ENCODE assay signal across 8 cellular contexts in the genomic region with DNA sequence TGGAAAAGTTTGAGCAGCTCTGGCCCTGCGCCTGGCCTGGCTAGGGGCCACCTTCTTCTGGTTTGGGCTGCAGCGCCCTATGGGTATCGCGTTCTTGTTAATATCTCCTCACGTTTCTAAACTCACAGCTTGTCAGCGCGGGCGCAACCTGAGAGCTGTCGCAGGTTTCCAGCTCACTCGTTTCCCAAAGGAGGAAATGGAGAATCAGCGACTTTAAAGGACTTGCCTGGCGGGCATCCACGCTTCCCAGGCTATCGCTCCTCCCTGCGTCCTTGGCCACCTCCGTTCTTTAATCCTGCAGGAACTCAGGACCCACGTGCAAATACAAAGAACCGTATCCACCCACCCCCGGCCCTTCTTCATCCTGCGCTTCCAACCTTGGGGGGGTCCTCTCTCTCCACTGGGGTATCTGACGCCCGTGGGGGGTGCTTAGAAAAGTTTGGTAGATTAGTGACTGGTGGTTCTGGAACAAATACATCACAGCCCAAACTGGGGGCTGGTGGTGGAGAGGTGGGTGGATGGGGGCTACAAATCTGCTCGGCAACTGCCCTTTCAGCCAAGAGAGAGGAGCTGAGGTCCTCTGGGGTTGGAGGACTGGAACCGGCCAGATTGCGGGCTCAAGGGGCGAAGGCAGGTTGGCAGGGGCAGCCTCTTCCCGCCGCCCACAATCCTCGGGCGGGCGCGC. TPM values are rescaled to one million over a fixed set of nuclear protein-coding genes. Genes with fewer than 3 reads are reported as not detected.
DNase-seq lines count a peak whose midpoint lies in the region; ATAC-seq and TF ChIP-seq lines count a peak whose summit lies in the region.

No MANE protein-coding gene starts in this region.

- H3K4me2 ChIP-seq in IMR-90 (ENCODE audit: low read depth, low read length): peak overlapping the region; percentile 88

- peak overlapping the region; percentile 93 for H3K4me3 Mint-ChIP-seq in T-helper 17 cell
- peak overlapping the region; percentile 91 for H3K4me3 Mint-ChIP-seq in stimulated activated naive CD8-positive, alpha-beta T cell treated with anti-CD3 and anti-CD28 coated beads, Interleukin-15, Interleukin-2, amounts not matched to agents 100 ng/mL and 50 ng/mL, for 24 hours

- H3K14ac ChIP-seq in IMR-90 (replicated peaks; ENCODE audit: low read depth, low read length): peak overlapping the region; percentile 97

- H2BK15ac ChIP-seq in IMR-90 (ENCODE audit: low read depth, low read length): peak overlapping the region; percentile 53; the same call in 1 of the 3 replicates

- TF ChIP-seq POLR2A in IMR-90 (IDR thresholded peaks at IDR 0.05; ENCODE audit: low read depth, low read length) (peak; percentile 69; the same call in 1 of the 2 replicates), lower leg skin (IDR thresholded peaks at IDR 0.05) (no peak)

- H2AK9ac ChIP-seq in IMR-90 (replicated peaks; ENCODE audit: low read depth, low read length, poor library complexity): peak overlapping the region; percentile 78

- H3K56ac ChIP-seq in IMR-90 (ENCODE audit: extremely low read depth, insufficient read depth, low read length): peak overlapping the region; percentile 91

- TF ChIP-seq RAD21 in IMR-90 (IDR thresholded peaks at IDR 0.05; ENCODE audit: low read length): no peak

- H3K9me3 Mint-ChIP-seq in stimulated activated naive CD8-positive, alpha-beta T cell treated with anti-CD3 and anti-CD28 coated beads, Interleukin-15, Interleukin-2, amounts not matched to agents 100 ng/mL and 50 ng/mL, for 24 hours: no peaks in the 10 kb centered on the region

- peak overlapping the region; percentile 94 for H4K91ac ChIP-seq in IMR-90 (ENCODE audit: insufficient read depth, low read depth, low read length)

- H2BK20ac ChIP-seq in IMR-90 (ENCODE audit: low read depth, low read length): peak overlapping the region; percentile 44; the same call in 1 of the 2 replicates

- intact Hi-C loops in IMR-90 (cut with micrococcal nuclease) (loop anchor here (1.0 to 2.0 kb wide), 3 partner anchors 15 to 60 kb away; partner anchors contain the start of gene CEP78), lower leg skin (cut with DNase I; ENCODE audit: low total_unique reads) (no loop called here)

- H3K4me1 Mint-ChIP-seq in T-helper 17 cell: peaks cover 25% of the 10 kb centered on the region
- peaks cover 47% of the 10 kb centered on the region for H3K4me1 Mint-ChIP-seq in stimulated activated naive CD8-positive, alpha-beta T cell treated with anti-CD3 and anti-CD28 coated beads, Interleukin-15, Interleukin-2, amounts not matched to agents 100 ng/mL and 50 ng/mL, for 24 hours (ENCODE audit: low read depth)

- BruUV-seq in IMR-90 (replicated peaks; lab: Mats Ljungman, UMichigan): no TSS peak

- H3K4me1 ChIP-seq in IMR-90 (ENCODE audit: control insufficient read depth, insufficient read depth, low read length): peaks cover 3% of the 10 kb centered on the region; the same call in 1 of the 2 replicates
- peaks cover 8 to 14% of the 10 kb centered on the region in 2 donors for H3K4me1 ChIP-seq in duodenal mucosa (ENCODE audit: control insufficient read depth in 1 of 2, insufficient read depth in 2 of 2, low read length in 2 of 2)

- H2AK5ac ChIP-seq in IMR-90 (ENCODE audit: low read depth, low read length): peak overlapping the region; percentile 48; the same call in 1 of the 2 replicates

- H3K27ac Mint-ChIP-seq in T-helper 17 cell: peak overlapping the region; percentile 79
- peak overlapping the region; percentile 93 for H3K27ac Mint-ChIP-seq in stimulated activated naive CD8-positive, alpha-beta T cell treated with anti-CD3 and anti-CD28 coated beads, Interleukin-15, Interleukin-2, amounts not matched to agents 100 ng/mL and 50 ng/mL, for 24 hours

- CTCF ChIA-PET in IMR-90 (lab: Yijun Ruan, JAX): interaction anchor here (1.0 kb wide), 1 partner anchor 19 kb away, joined by 3 read pairs; no protein-coding TSS in a partner anchor

- H3K9ac ChIP-seq in IMR-90 (ENCODE audit: low read depth, low read length) (peak overlapping the region; percentile 89), duodenal mucosa (ENCODE audit: low read depth in 1 of 2, low read length in 2 of 2) (peak overlapping the region in 1 of 2 donors; percentile 52)

- POLR2A ChIA-PET in IMR-90 (lab: Charles Lee; ENCODE audit: unreplicated experiment): interaction anchor here (0.7 to 1.6 kb wide), 4 partner anchors 15 to 927 kb away, joined by 3 to 4 read pairs (median 4); no protein-coding TSS in a partner anchor

- peak; percentile 57 for DNase-seq in COLO668 (lab: John Stamatoyannopoulos, UW; ENCODE audit: unreplicated experiment)
- DNase-seq in IMR-90: peak; percentile 54
- no peak for DNase-seq in T-helper 17 cell
- peak in 1 of 2 donors; percentile 24 for DNase-seq in lower leg skin (ENCODE audit: low spot score in 2 of 2)
- DNase-seq in NOMO-1 treated with dmso at 0.1 percent for 144 hours (lab: John Stamatoyannopoulos, UW; ENCODE audit: unreplicated experiment): no peak
- DNase-seq in GM13976 (ENCODE audit: low spot score): no peak

- peak overlapping the region; percentile 93 for H3K4ac ChIP-seq in IMR-90 (ENCODE audit: low read depth, low read length)

- H3K18ac ChIP-seq in IMR-90 (ENCODE audit: low read depth, low read length): peak overlapping the region; percentile 44; the same call in 1 of the 2 replicates

- peak overlapping the region; percentile 65 for H2BK5ac ChIP-seq in IMR-90 (ENCODE audit: low read depth, low read length, poor library complexity, severe bottlenecking)

- H3K23ac ChIP-seq in IMR-90 (ENCODE audit: low read depth, low read length): peak overlapping the region; percentile 88

- H4K8ac ChIP-seq in IMR-90 (ENCODE audit: low read depth in 2 of 2, low read length in 2 of 2): peak overlapping the region; percentile 82 to 91

- H2BK120ac ChIP-seq in IMR-90 (ENCODE audit: low read depth, low read length): peak overlapping the region; percentile 91

- no peaks in the 10 kb centered on the region for H3K9me3 ChIP-seq in IMR-90 (ENCODE audit: control insufficient read depth, insufficient read depth, low read length)
- no peaks in the 10 kb centered on the region for H3K9me3 ChIP-seq in T-helper 17 cell (ENCODE audit: control insufficient read depth, low read length, poor library complexity, severe bottlenecking)
- no peaks in the 10 kb centered on the region for H3K9me3 ChIP-seq in duodenal mucosa (ENCODE audit: control insufficient read depth in 1 of 2, low read length in 2 of 2)

- no peak for TF ChIP-seq CTCF in IMR-90 (conservative IDR thresholded peaks at IDR 0.05; ENCODE audit: low read depth, low read length)
- no peak for TF ChIP-seq CTCF in lower leg skin (IDR thresholded peaks at IDR 0.05)
- no peak for TF ChIP-seq CTCF in GM13976 (IDR thresholded peaks at IDR 0.05; ENCODE audit: borderline replicate concordance, control extremely low read depth, extremely low read depth, insufficient read depth, missing control alignments)

- peaks cover 7 to 30% of the 10 kb centered on the region in 2 experiments; a peak in 3 of 4 replicates for H3K79me1 ChIP-seq in IMR-90 (ENCODE audit: low read depth in 1 of 2, low read length in 2 of 2)

- peaks cover 29% of the 10 kb centered on the region; the same call in 1 of the 2 replicates for H4K20me1 ChIP-seq in IMR-90 (ENCODE audit: insufficient read depth, low read length)

- peaks cover 3% of the 10 kb centered on the region; the same call in 1 of the 2 replicates for H3K36me3 ChIP-seq in IMR-90 (ENCODE audit: control insufficient read depth, insufficient read depth, low read length)
- H3K36me3 ChIP-seq in duodenal mucosa (ENCODE audit: control insufficient read depth in 1 of 2, insufficient read depth in 2 of 2, low read length in 2 of 2): no peaks in the 10 kb centered on the region

- H3K4me3 ChIP-seq in IMR-90 (ENCODE audit: insufficient read depth, low read depth, low read length): peak overlapping the region; percentile 50
- H3K4me3 ChIP-seq in duodenal mucosa (ENCODE audit: low read depth in 1 of 2, low read length in 2 of 2): peak overlapping the region; percentile 84 to 88
- H3K4me3 ChIP-seq in lower leg skin (ENCODE audit: low read depth, poor library complexity, severe bottlenecking): peak overlapping the region; percentile 14

- dilution Hi-C loops in IMR-90 (cut with HindIII; ENCODE audit: low sequenced_read_pairs, unreplicated experiment): no loop called here

- ATAC-seq in IMR-90 (ENCODE audit: low read depth) (peak; percentile 10), T-helper 17 cell (no peak)

- peaks cover 2% of the 10 kb centered on the region; the same call in 1 of the 2 replicates for H3K9me1 ChIP-seq in IMR-90 (ENCODE audit: insufficient read depth, low read length)

- no peaks in the 10 kb centered on the region for H3K27me3 ChIP-seq in IMR-90 (ENCODE audit: control insufficient read depth, insufficient read depth, low read length)
- H3K27me3 ChIP-seq in duodenal mucosa (ENCODE audit: control insufficient read depth in 1 of 2, insufficient read depth in 2 of 2, low read length in 2 of 2): no peaks in the 10 kb centered on the region

- in situ Hi-C loops in IMR-90 (cut with MboI; ENCODE audit: low sequenced_read_pairs) (no loop called here), GM13976 (cut with MboI; ENCODE audit: low sequenced_read_pairs, unreplicated experiment) (no loop called here)

- H3K36me3 Mint-ChIP-seq in T-helper 17 cell (ENCODE audit: low read depth): no peaks in the 10 kb centered on the region
- H3K36me3 Mint-ChIP-seq in stimulated activated naive CD8-positive, alpha-beta T cell treated with anti-CD3 and anti-CD28 coated beads, Interleukin-15, Interleukin-2, amounts not matched to agents 100 ng/mL and 50 ng/mL, for 24 hours (ENCODE audit: low read depth): peaks cover 21% of the 10 kb centered on the region

- no peaks in the 10 kb centered on the region for H3K27me3 Mint-ChIP-seq in T-helper 17 cell
- no peaks in the 10 kb centered on the region for H3K27me3 Mint-ChIP-seq in stimulated activated naive CD8-positive, alpha-beta T cell treated with anti-CD3 and anti-CD28 coated beads, Interleukin-15, Interleukin-2, amounts not matched to agents 100 ng/mL and 50 ng/mL, for 24 hours

- WGBS in IMR-90 (ENCODE audit: extremely low coverage in 2 of 2, insufficient read length in 1 of 2), 2 experiments: 0% methylated on average over 15 of the region's 32 CpGs; no CpG with 5 or more reads in 1 of the 2 experiments
- WGBS in lower leg skin, 2 donors: 2 to 3% methylated on average over 31 to 32 of the region's 32 CpGs

- H4K5ac ChIP-seq in IMR-90 (ENCODE audit: low read depth, low read length): peak overlapping the region; percentile 32; the same call in 1 of the 2 replicates

- H3K27ac ChIP-seq in IMR-90 (ENCODE audit: insufficient read depth, low read length) (peak overlapping the region; percentile 82), duodenal mucosa (ENCODE audit: low read depth, low read length) (no peak overlapping the region)

- H2AFZ ChIP-seq in IMR-90 (replicated peaks; ENCODE audit: low read length, poor library complexity): peak overlapping the region; percentile 97

TF ChIP-seq in IMR-90, 13 proteins besides CTCF, POLR2A, EP300 and RAD21:
- TF ChIP-seq FOS (IDR thresholded peaks at IDR 0.05; ENCODE audit: low read depth, low read length): no peak

RNA-seq across cellular contexts. Expression of gene PSAT1, which starts 0.6 kb away (rescaled TPM):
- total RNA-seq in IMR-90 (2012; rRNA removed) (88.4 and 98.9 TPM in 2 replicates), T-helper 17 cell (1 to 10 TPM; 1.5 to 1.6 TPM), lower leg skin (100 to 1,000 TPM in 1 of 4 donors, 10 to 100 TPM in 3; 50.2 to 106 (median 75.3) TPM)
- 52.2 and 77.2 TPM in 2 replicates for polyA plus RNA-seq in IMR-90 (2012; rRNA removed)
- 30.9 and 42.1 TPM in 2 replicates for polyA plus RNA-seq in IMR-90 (2012; cell fraction: cytosol; rRNA removed)
- polyA plus RNA-seq in IMR-90 (2012; cell fraction: nucleus; rRNA removed; ENCODE audit: low replicate concordance): 15.8 and 49.8 TPM in 2 replicates

Comparison
In these comparisons a context has a peak if more than half of its experiments do, and no peak if none do; other contexts are left out.
1. DNase-seq: peak in COLO668 (single experiment) and IMR-90 (single experiment); none in T-helper 17 cell (0 of 3), NOMO-1 treated with dmso at 0.1 percent for 144 hours (single experiment) and GM13976 (single experiment).
2. H3K4me3 ChIP-seq: peak in every context shown above with its lines; median percentile 86 in duodenal mucosa; 50 in IMR-90; 14 in lower leg skin.
3. RNA of gene PSAT1, which starts 0.6 kb away (total RNA-seq): 88.4 to 98.9 TPM in IMR-90 and 50.2 to 106 TPM in lower leg skin; 1.5 to 1.6 TPM in T-helper 17 cell; every median in the first group is over 10 times any median in the second.